ENCODE assay signal across 1 cellular context in the genomic region with DNA sequence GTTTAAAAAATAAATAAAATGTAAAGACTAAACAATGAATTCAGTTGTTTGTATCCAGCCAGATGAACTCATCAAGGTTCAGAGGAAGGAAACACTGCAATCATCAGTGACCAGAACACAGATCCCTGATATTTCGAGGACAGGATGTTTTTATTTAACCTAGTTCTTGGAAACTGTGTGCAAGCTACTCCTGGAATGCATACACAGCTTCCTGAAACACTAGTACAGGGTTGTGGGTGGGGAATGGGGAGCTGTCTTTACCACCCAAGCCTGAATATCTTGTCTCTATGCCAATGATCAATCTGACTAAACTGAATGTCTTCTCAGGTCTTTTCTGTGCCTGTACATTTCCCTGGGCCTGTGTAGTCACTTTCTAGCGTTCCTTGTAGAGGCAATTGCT.
TF ChIP-seq lines count a peak whose summit lies in the region.

No MANE protein-coding gene starts in this region.

TF ChIP-seq in liver, 16 proteins besides CTCF, POLR2A, EP300 and RAD21 (continued from another document):
- TF ChIP-seq, protein P1, sequence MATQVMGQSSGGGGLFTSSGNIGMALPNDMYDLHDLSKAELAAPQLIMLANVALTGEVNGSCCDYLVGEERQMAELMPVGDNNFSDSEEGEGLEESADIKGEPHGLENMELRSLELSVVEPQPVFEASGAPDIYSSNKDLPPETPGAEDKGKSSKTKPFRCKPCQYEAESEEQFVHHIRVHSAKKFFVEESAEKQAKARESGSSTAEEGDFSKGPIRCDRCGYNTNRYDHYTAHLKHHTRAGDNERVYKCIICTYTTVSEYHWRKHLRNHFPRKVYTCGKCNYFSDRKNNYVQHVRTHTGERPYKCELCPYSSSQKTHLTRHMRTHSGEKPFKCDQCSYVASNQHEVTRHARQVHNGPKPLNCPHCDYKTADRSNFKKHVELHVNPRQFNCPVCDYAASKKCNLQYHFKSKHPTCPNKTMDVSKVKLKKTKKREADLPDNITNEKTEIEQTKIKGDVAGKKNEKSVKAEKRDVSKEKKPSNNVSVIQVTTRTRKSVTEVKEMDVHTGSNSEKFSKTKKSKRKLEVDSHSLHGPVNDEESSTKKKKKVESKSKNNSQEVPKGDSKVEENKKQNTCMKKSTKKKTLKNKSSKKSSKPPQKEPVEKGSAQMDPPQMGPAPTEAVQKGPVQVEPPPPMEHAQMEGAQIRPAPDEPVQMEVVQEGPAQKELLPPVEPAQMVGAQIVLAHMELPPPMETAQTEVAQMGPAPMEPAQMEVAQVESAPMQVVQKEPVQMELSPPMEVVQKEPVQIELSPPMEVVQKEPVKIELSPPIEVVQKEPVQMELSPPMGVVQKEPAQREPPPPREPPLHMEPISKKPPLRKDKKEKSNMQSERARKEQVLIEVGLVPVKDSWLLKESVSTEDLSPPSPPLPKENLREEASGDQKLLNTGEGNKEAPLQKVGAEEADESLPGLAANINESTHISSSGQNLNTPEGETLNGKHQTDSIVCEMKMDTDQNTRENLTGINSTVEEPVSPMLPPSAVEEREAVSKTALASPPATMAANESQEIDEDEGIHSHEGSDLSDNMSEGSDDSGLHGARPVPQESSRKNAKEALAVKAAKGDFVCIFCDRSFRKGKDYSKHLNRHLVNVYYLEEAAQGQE (IDR thresholded peaks at IDR 0.05) = no peak
TF ChIP-seq in liver: peak in this region for 1.
